1 cellular context compared by ENCODE assay signal in genomic region chr6:45371924-45372582, GRCh38.
A peak's percentile ranks its signal among the peaks of the same experiment; 100 is the strongest.
TF ChIP-seq lines count a peak whose summit lies in the region.

No MANE protein-coding gene starts in this region.

TF ChIP-seq in IMR-90, 13 proteins besides CTCF, POLR2A, EP300 and RAD21:
- TF ChIP-seq SMC3 (IDR thresholded peaks at IDR 0.05; ENCODE audit: low read depth, low read length) = no peak
- 0 out of 2 replicates have a peak, but pooled peaks have one; percentile 29 for TF ChIP-seq CEBPB (IDR thresholded peaks at IDR 0.05; ENCODE audit: low read depth, low read length)
